ENCODE assay signal across 15 cellular contexts in genomic region chr13:40660270-40660669, GRCh38. TPM values are rescaled to one million over a fixed set of nuclear protein-coding genes. Genes with fewer than 3 reads are reported as not detected.
A peak's percentile ranks its signal among the peaks of the same experiment; 100 is the strongest.
DNase-seq lines count a peak whose midpoint lies in the region; ATAC-seq lines count a peak whose summit lies in the region.
"Had no signal": no experiment of that assay in that cellular context is flagged by ENCODE, and none has a peak within 500 bp of the region (broad histone marks: within the 10 kb centered on the region; RNA-seq: fewer than 3 reads in every experiment).

No MANE protein-coding gene starts in this region.

- no peak for DNase-seq in CD4-positive, alpha-beta memory T cell
- DNase-seq in astrocyte of the hippocampus (ENCODE audit: low read depth, low spot score) (peak; percentile 44), AML-193 (lab: John Stamatoyannopoulos, UW) (no peak), inferior parietal cortex (ENCODE audit: extremely low spot score) (no peak)
- DNase-seq in naive thymus-derived CD8-positive, alpha-beta T cell, result no peak
- DNase-seq: DMS 273 treated with DMSO at 0.1 percent for 48 hours; effector memory CD8-positive, alpha-beta T cell; H7; left lung; NCI-H1105; NCI-H774; stimulated activated CD4-positive, alpha-beta T cell treated with anti-CD3 and anti-CD28 coated beads, Interleukin-4, amount 100 ng/mL, for 1 hour had no signal

- ATAC-seq in naive thymus-derived CD8-positive, alpha-beta T cell, result no peak
- ATAC-seq in GM21786 (IDR thresholded peaks at IDR 0.05; ENCODE audit: unreplicated experiment) (no peak), HG03039 (IDR thresholded peaks at IDR 0.05; ENCODE audit: unreplicated experiment) (no peak)
- ATAC-seq: effector memory CD8-positive, alpha-beta T cell; left lung had no signal

- H3K36me3 ChIP-seq in CD4-positive, alpha-beta memory T cell (ENCODE audit: insufficient read depth, low read length), result no peaks in the 10 kb centered on the region
- no peaks in the 10 kb centered on the region for H3K36me3 ChIP-seq in HUES48 (ENCODE audit: control insufficient read depth, insufficient read depth, low read length)
- H3K36me3 ChIP-seq: left lung had no signal

- no peaks in the 10 kb centered on the region for H3K27me3 Mint-ChIP-seq in CD4-positive, alpha-beta memory T cell
- H3K27me3 Mint-ChIP-seq in naive thymus-derived CD8-positive, alpha-beta T cell, result no peaks in the 10 kb centered on the region
- H3K27me3 Mint-ChIP-seq: effector memory CD8-positive, alpha-beta T cell had no signal

- CTCF ChIA-PET in CD4-positive, alpha-beta memory T cell (lab: Charles Lee; ENCODE audit: partially characterized antibody), result interaction anchor here (1.0 to 1.3 kb wide), 2 partner anchors 591 to 592 kb away, joined by 3 to 5 read pairs; no protein-coding TSS in a partner anchor

- H3K9me3 Mint-ChIP-seq in CD4-positive, alpha-beta memory T cell, result peaks cover 0 to 2% (median 0%) of the 10 kb centered on the region in 8 donors
- no peaks in the 10 kb centered on the region for H3K9me3 Mint-ChIP-seq in naive thymus-derived CD8-positive, alpha-beta T cell
- H3K9me3 Mint-ChIP-seq: effector memory CD8-positive, alpha-beta T cell had no signal

- H3K36me3 Mint-ChIP-seq in CD4-positive, alpha-beta memory T cell, result peaks cover 5 to 28% of the 10 kb centered on the region in 2 donors
- peaks cover 0 to 25% (median 14%) of the 10 kb centered on the region in 3 donors for H3K36me3 Mint-ChIP-seq in naive thymus-derived CD8-positive, alpha-beta T cell

- H3K4me3 Mint-ChIP-seq in CD4-positive, alpha-beta memory T cell, result peak overlapping the region in 7 of 8 donors; percentile 25 to 76 (median 43)
- H3K4me3 Mint-ChIP-seq in naive thymus-derived CD8-positive, alpha-beta T cell, result peak overlapping the region; percentile 13 to 98 (median 66)

- no peaks in the 10 kb centered on the region for H3K9me3 ChIP-seq in CD4-positive, alpha-beta memory T cell (ENCODE audit: control insufficient read depth in 1 of 2, low read length in 2 of 2)
- H3K9me3 ChIP-seq in HUES48 (ENCODE audit: control insufficient read depth, insufficient read depth, low read length), result no peaks in the 10 kb centered on the region
- H3K9me3 ChIP-seq: left lung had no signal

- H3K9ac ChIP-seq in HUES48 (ENCODE audit: low read depth, low read length), result no peak overlapping the region

- intact Hi-C loops in CD4-positive, alpha-beta memory T cell (cut with micrococcal nuclease), result loop anchor here (10.0 kb wide), 1 partner anchor 325 kb away; no protein-coding TSS in a partner anchor

- H3K27ac ChIP-seq in CD4-positive, alpha-beta memory T cell (ENCODE audit: low read depth, low read length), result no peak overlapping the region
- peak overlapping the region; percentile 85 for H3K27ac ChIP-seq in HUES48 (ENCODE audit: low read depth, low read length)
- H3K27ac ChIP-seq: left lung had no signal

- H3K4me3 ChIP-seq in CD4-positive, alpha-beta memory T cell (ENCODE audit: low read length in 2 of 2), result no peak overlapping the region
- peak overlapping the region; percentile 37 for H3K4me3 ChIP-seq in HUES48 (ENCODE audit: low read depth, low read length)
- H3K4me3 ChIP-seq: left lung had no signal

- H3K27me3 ChIP-seq in CD4-positive, alpha-beta memory T cell (ENCODE audit: insufficient read depth, low read length), result no peaks in the 10 kb centered on the region
- no peaks in the 10 kb centered on the region for H3K27me3 ChIP-seq in HUES48 (ENCODE audit: control insufficient read depth, insufficient read depth, low read length)
- H3K27me3 ChIP-seq: left lung had no signal

- peak overlapping the region in 3 of 7 donors; percentile 32 to 97 (median 48) for H3K27ac Mint-ChIP-seq in CD4-positive, alpha-beta memory T cell
- H3K27ac Mint-ChIP-seq in naive thymus-derived CD8-positive, alpha-beta T cell, result peak overlapping the region in 8 of 10 donors; percentile 5 to 84 (median 61)
- H3K27ac Mint-ChIP-seq: effector memory CD8-positive, alpha-beta T cell had no signal

- H3K4me1 ChIP-seq in CD4-positive, alpha-beta memory T cell (ENCODE audit: insufficient read depth, low read length), result peaks cover 77% of the 10 kb centered on the region
- H3K4me1 ChIP-seq in HUES48 (ENCODE audit: control insufficient read depth, insufficient read depth, low read length), result peaks cover 39% of the 10 kb centered on the region

- peaks cover 44 to 87% (median 69%) of the 10 kb centered on the region in 4 donors for H3K4me1 Mint-ChIP-seq in CD4-positive, alpha-beta memory T cell
- peaks cover 39 to 82% (median 77%) of the 10 kb centered on the region in 4 donors for H3K4me1 Mint-ChIP-seq in naive thymus-derived CD8-positive, alpha-beta T cell

- POLR2A ChIA-PET in CD4-positive, alpha-beta memory T cell (lab: Charles Lee; ENCODE audit: partially characterized antibody), result no interaction called here
- POLR2A ChIA-PET in naive thymus-derived CD8-positive, alpha-beta T cell (lab: Charles Lee), result no interaction called here

RNA-seq across cellular contexts. Expression of gene FOXO1, which starts 6.2 kb away (rescaled TPM):
- total RNA-seq in CD4-positive, alpha-beta memory T cell, result 10 to 100 TPM; 68.0 to 68.4 TPM
- polyA plus RNA-seq in CD4-positive, alpha-beta memory T cell, result 10 to 100 TPM; 35.2 to 72.3 TPM
- 100 to 1,000 TPM; 101 to 103 TPM for total RNA-seq in naive thymus-derived CD8-positive, alpha-beta T cell
- polyA plus RNA-seq in naive thymus-derived CD8-positive, alpha-beta T cell, result 100 to 1,000 TPM in 1 of 3 donors, 10 to 100 TPM in 2; 59.1 to 137 (median 86.5) TPM
